Comparison of ENCODE assay signal across 28 cellular contexts in the genomic region with DNA sequence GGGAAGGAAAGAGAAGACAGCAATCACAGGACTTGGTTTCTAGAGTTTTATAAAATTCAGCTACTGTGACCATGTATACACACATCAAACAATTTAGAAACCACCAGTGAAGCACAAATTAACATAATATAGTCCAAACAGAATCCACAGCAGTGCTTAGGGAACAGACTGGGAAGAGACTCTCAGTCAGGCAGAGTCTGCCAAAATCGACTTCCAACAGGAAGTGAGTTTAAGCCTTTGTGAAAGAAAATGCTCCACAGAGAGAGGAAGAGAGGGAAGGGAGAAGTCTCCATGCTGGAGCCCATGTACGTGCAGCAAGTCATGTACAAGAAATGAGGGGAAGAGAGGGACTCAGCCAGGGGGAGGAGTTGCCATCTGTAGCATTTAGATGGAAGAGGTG.
A peak's percentile ranks its signal among the peaks of the same experiment; 100 is the strongest.
DNase-seq lines count a peak whose midpoint lies in the region; ATAC-seq, FAIRE-seq and TF ChIP-seq lines count a peak whose summit lies in the region.
"Had no signal": no experiment of that assay in that cellular context is flagged by ENCODE, and none has a peak within 500 bp of the region (broad histone marks: within the 10 kb centered on the region; RNA-seq: fewer than 3 reads in every experiment).

No MANE protein-coding gene starts in this region.

- no peak overlapping the region for H3K9ac ChIP-seq in H1 (replicated peaks in 1 of 4; ENCODE audit: extremely low read depth in 1 of 4, low read depth in 3 of 4, low read length in 3 of 4)

- TF ChIP-seq EP300 in H1 (IDR thresholded peaks at IDR 0.05; ENCODE audit: borderline replicate concordance in 1 of 2, low read depth in 2 of 2, low read length in 2 of 2): no peak

- H3K4me3 ChIP-seq in A673 (ENCODE audit: low read depth, low read length, poor library complexity, severe bottlenecking) (no peak overlapping the region), H1 (ENCODE audit: extremely low read depth in 1 of 4, insufficient read depth in 2 of 4, low read depth in 3 of 4, low read length in 4 of 4) (no peak overlapping the region)
- H3K4me3 ChIP-seq: esophagus muscularis mucosa, SJCRH30, suprapubic skin, upper lobe of left lung had no signal

- no peaks in the 10 kb centered on the region for H3K79me1 ChIP-seq in H1 (ENCODE audit: low read depth, low read length)

- H4K91ac ChIP-seq in H1 (replicated peaks; ENCODE audit: insufficient read length, low read length): no peak overlapping the region

- no peaks in the 10 kb centered on the region; the same call in 1 of the 2 replicates for H3K23me2 ChIP-seq in H1 (ENCODE audit: low read depth, low read length)

- H3K4me1 ChIP-seq in A673 (ENCODE audit: insufficient read depth, low read length, poor library complexity, severe bottlenecking) (peaks cover 6% of the 10 kb centered on the region), H1 (replicated peaks in 1 of 4; ENCODE audit: control insufficient read depth in 3 of 4, insufficient read depth in 4 of 4, low read length in 3 of 4) (no peaks in the 10 kb centered on the region)
- H3K4me1 ChIP-seq: esophagus muscularis mucosa, foreskin keratinocyte, SJCRH30, suprapubic skin, upper lobe of left lung had no signal

- no peak for TF ChIP-seq RAD21 in H1 (IDR thresholded peaks at IDR 0.05 in 1 of 2, conservative IDR thresholded peaks at IDR 0.05 in 1 of 2; ENCODE audit: low read depth in 2 of 2, low read length in 2 of 2)

- no peak overlapping the region for H2BK12ac ChIP-seq in H1 (ENCODE audit: low read depth, low read length)

- no peak overlapping the region for H3K4ac ChIP-seq in H1 (replicated peaks; ENCODE audit: insufficient read length, low read depth, low read length)

- no peaks in the 10 kb centered on the region for H3K27me3 ChIP-seq in A673 (replicated peaks; ENCODE audit: insufficient read depth, low read depth, low read length, poor library complexity)
- H3K27me3 ChIP-seq in H1 (replicated peaks in 1 of 4; ENCODE audit: control insufficient read depth in 3 of 4, extremely low read depth in 1 of 4, insufficient read depth in 3 of 4, low read length in 3 of 4): no peaks in the 10 kb centered on the region
- H3K27me3 ChIP-seq: esophagus muscularis mucosa, foreskin keratinocyte, SJCRH30, suprapubic skin, upper lobe of left lung had no signal

- no peak overlapping the region for H3K27ac ChIP-seq in A673 (ENCODE audit: low read depth, low read length, poor library complexity, severe bottlenecking)
- no peak overlapping the region for H3K27ac ChIP-seq in H1 (ENCODE audit: low read depth, low read length)
- H3K27ac ChIP-seq: esophagus muscularis mucosa, foreskin keratinocyte, SJCRH30, suprapubic skin, upper lobe of left lung had no signal

- no peak overlapping the region for H3K14ac ChIP-seq in H1 (ENCODE audit: insufficient read length)

- no peak overlapping the region for H4K8ac ChIP-seq in H1 (ENCODE audit: extremely low read depth, insufficient read depth, low read length)

- TF ChIP-seq CTCF in A673 (conservative IDR thresholded peaks at IDR 0.05; ENCODE audit: low read depth, low read length) (no peak), H1 (IDR thresholded peaks at IDR 0.05; ENCODE audit: control extremely low read depth in 1 of 3, insufficient read depth in 1 of 3, low read depth in 1 of 3, low read length in 3 of 3) (no peak)

- no peak overlapping the region for H2BK15ac ChIP-seq in H1 (ENCODE audit: low read length)

- H2BK120ac ChIP-seq in H1 (replicated peaks; ENCODE audit: low read depth, low read length): no peak overlapping the region

- no TSS peak for BruUV-seq in A673 (replicated peaks; lab: Mats Ljungman, UMichigan)

- H3K56ac ChIP-seq in H1 (replicated peaks; ENCODE audit: insufficient read length, low read depth, low read length): no peak overlapping the region

- H3K79me2 ChIP-seq in H1 (ENCODE audit: control insufficient read depth in 1 of 2, insufficient read depth in 2 of 2, low read length in 2 of 2): no peaks in the 10 kb centered on the region

- H2BK20ac ChIP-seq in H1 (ENCODE audit: low read length): no peak overlapping the region

- FAIRE-seq in H1 (lab: Jason Lieb, UNC): no peak
- FAIRE-seq: islet of Langerhans had no signal

- H3K36me3 ChIP-seq in A673 (ENCODE audit: insufficient read depth, low read length, poor library complexity, severe bottlenecking) (no peaks in the 10 kb centered on the region), H1 (ENCODE audit: control insufficient read depth in 2 of 4, insufficient read depth in 4 of 4, low read length in 3 of 4) (no peaks in the 10 kb centered on the region)
- H3K36me3 ChIP-seq: esophagus muscularis mucosa, SJCRH30, suprapubic skin, upper lobe of left lung had no signal

- CTCF ChIA-PET in A673 (lab: Charles Lee): no interaction called here
- CTCF ChIA-PET in H1 (lab: Charles Lee; ENCODE audit: partially characterized antibody): interaction anchor here (0.6 kb wide), 1 partner anchor 303 kb away, joined by 4 read pairs; no protein-coding TSS in a partner anchor

- POLR2A ChIA-PET in A673 (lab: Charles Lee; ENCODE audit: low non-redundant PET): no interaction called here
- POLR2A ChIA-PET in H1 (lab: Charles Lee; ENCODE audit: partially characterized antibody): no interaction called here

- H2AFZ ChIP-seq in H1 (ENCODE audit: low read length): peak overlapping the region; percentile 90; the same call in 1 of the 2 replicates

- no peak overlapping the region for H4K5ac ChIP-seq in H1 (ENCODE audit: insufficient read length, low read depth, low read length)

- no peak overlapping the region for H3K23ac ChIP-seq in H1 (ENCODE audit: insufficient read length)

- WGBS in H1 (ENCODE audit: extremely low coverage in 1 of 2, insufficient coverage in 1 of 2, insufficient read length in 1 of 2, insufficient replicate concordance in 2 of 2, low coverage in 1 of 2, low lambda C conversion rate in 2 of 2, missing lambda C conversion rate in 1 of 2), 2 experiments: 87% methylated on average over 2 of the region's 2 CpGs; no CpG with 5 or more reads in 1 of the 2 experiments

- intact Hi-C loops in A673 (cut with micrococcal nuclease; ENCODE audit: unreplicated experiment) (no loop called here), left colon (cut with DNase I, micrococcal nuclease) (no loop called here)

- DNase-seq in A673 (ENCODE audit: low spot score) (peak; percentile 44), Daoy (ENCODE audit: low read depth) (peak; percentile 15), NCI-H82 (lab: John Stamatoyannopoulos, UW) (peak; percentile 61), H1 (ENCODE audit: low read depth in 1 of 2, low spot score in 2 of 2) (no peak), ecto neural progenitor cell (ENCODE audit: low spot score) (no peak), left colon (no peak), NCI-H1092 treated with DMSO at 0.1 percent for 48 hours (lab: John Stamatoyannopoulos, UW) (no peak)
- DNase-seq in activated naive CD4-positive, alpha-beta T cell treated with anti-CD3 and anti-CD28 coated beads, Interleukin-2, amount 50 U/mL, for 16 hours: no peak
- DNase-seq: activated B cell treated with CpG ODN at 0.5 μM for 24 hours; activated CD4-positive, alpha-beta T cell treated with anti-CD3 and anti-CD28 coated beads, Interleukin-2, amount 50 U/mL, for 1 hour; activated gamma-delta T cell; activated naive CD8-positive, alpha-beta T cell treated with anti-CD3 and anti-CD28 coated beads, Interleukin-2, amount 50 U/mL, for 24 hours; activated T-cell treated with anti-CD3 and anti-CD28 coated beads, Interleukin-2, amount 50 U/mL, for 24 hours; central memory CD4-positive, alpha-beta T cell; endodermal cell; foreskin keratinocyte; head of caudate nucleus; Kasumi-1; midbrain; naive B cell; NCI-H1694; stimulated activated naive CD4-positive, alpha-beta T cell treated with Interleukin-2 at 50 U/mL for 16 hours; T-helper 9 cell; upper lobe of left lung had no signal

- H3K4me2 ChIP-seq in H1 (ENCODE audit: insufficient read depth in 1 of 2, low read depth in 2 of 2, low read length in 2 of 2): no peak overlapping the region

- no peak overlapping the region for H2BK5ac ChIP-seq in H1 (ENCODE audit: low read depth, low read length)

- no peaks in the 10 kb centered on the region for H3K9me3 ChIP-seq in A673 (ENCODE audit: low read depth, low read length, poor library complexity, severe bottlenecking)
- no peaks in the 10 kb centered on the region for H3K9me3 ChIP-seq in H1 (ENCODE audit: insufficient read depth in 2 of 2, low read depth in 1 of 2, low read length in 1 of 2)
- H3K9me3 ChIP-seq: esophagus muscularis mucosa, SJCRH30, suprapubic skin, upper lobe of left lung had no signal

- H4K20me1 ChIP-seq in H1 (replicated peaks in 1 of 2; ENCODE audit: control insufficient read depth in 1 of 2, insufficient read depth in 2 of 2, low read length in 2 of 2): no peaks in the 10 kb centered on the region

- no peak overlapping the region for H2AK5ac ChIP-seq in H1 (ENCODE audit: low read depth, low read length)

- ATAC-seq in left colon: no peak
- ATAC-seq: activated naive CD8-positive, alpha-beta T cell treated with anti-CD3 and anti-CD28 coated beads, Interleukin-2, amount 50 U/mL, for 24 hours; foreskin keratinocyte had no signal

- H3K18ac ChIP-seq in H1 (ENCODE audit: extremely low read depth, low read length): no peak overlapping the region

- no peak for TF ChIP-seq POLR2A in H1 (IDR thresholded peaks at IDR 0.05; ENCODE audit: control extremely low read depth in 1 of 2, low read depth in 2 of 2, low read length in 2 of 2)

TF ChIP-seq in H1, 55 proteins besides CTCF, POLR2A, EP300 and RAD21:
- TF ChIP-seq BACH1 (IDR thresholded peaks at IDR 0.05; ENCODE audit: low read length): no peak
- TF ChIP-seq RFX5 (IDR thresholded peaks at IDR 0.05; ENCODE audit: borderline replicate concordance, low read depth, low read length): no peak
- no peak for TF ChIP-seq ASH2L (IDR thresholded peaks at IDR 0.05; ENCODE audit: low read length)
- TF ChIP-seq CBX5 (IDR thresholded peaks at IDR 0.05; ENCODE audit: low read depth, low read length): no peak
- TF ChIP-seq TEAD4 (IDR thresholded peaks at IDR 0.05; ENCODE audit: low read depth, low read length): no peak

Comparison
In these comparisons a context has a peak if more than half of its experiments do, and no peak if none do; other contexts are left out.
1. DNase-seq: peak in A673 (single experiment), Daoy (single experiment) and NCI-H82 (single experiment); none in H1 (0 of 2), ecto neural progenitor cell (single experiment), left colon (0 of 2), activated naive CD4-positive, alpha-beta T cell treated with anti-CD3 and anti-CD28 coated beads, Interleukin-2, amount 50 U/mL, for 16 hours (single experiment) and NCI-H1092 treated with DMSO at 0.1 percent for 48 hours (single experiment).